In genomic region chr16:79627092-79627491, GRCh38 we compare ENCODE assay signal across 2 cellular contexts.
TF ChIP-seq lines count a peak whose summit lies in the region.

No MANE protein-coding gene starts in this region.

TF ChIP-seq in HepG2, 621 proteins besides CTCF, POLR2A, EP300 and RAD21:
- TF ChIP-seq RAD51 (IDR thresholded peaks at IDR 0.05; ENCODE audit: borderline replicate concordance), result peak; percentile 88
- no peak for TF ChIP-seq ZNF121 (CRISPR knock-in tag; IDR thresholded peaks at IDR 0.05)
TF ChIP-seq in HepG2: peak in this region for 1.

TF ChIP-seq in K562, 482 proteins besides CTCF, POLR2A, EP300 and RAD21:
- TF ChIP-seq ZNF347 (CRISPR knock-in tag; IDR thresholded peaks at IDR 0.05; ENCODE audit: low read depth), result no peak
- no peak for TF ChIP-seq KHSRP (IDR thresholded peaks at IDR 0.05)
- peak; percentile 94 for TF ChIP-seq TFE3 (CRISPR knock-in tag; IDR thresholded peaks at IDR 0.05)
- TF ChIP-seq RAD51 (IDR thresholded peaks at IDR 0.05; ENCODE audit: borderline replicate concordance, low read depth), result peak; percentile 57; the same call in 1 of the 2 replicates
